In the genomic region with DNA sequence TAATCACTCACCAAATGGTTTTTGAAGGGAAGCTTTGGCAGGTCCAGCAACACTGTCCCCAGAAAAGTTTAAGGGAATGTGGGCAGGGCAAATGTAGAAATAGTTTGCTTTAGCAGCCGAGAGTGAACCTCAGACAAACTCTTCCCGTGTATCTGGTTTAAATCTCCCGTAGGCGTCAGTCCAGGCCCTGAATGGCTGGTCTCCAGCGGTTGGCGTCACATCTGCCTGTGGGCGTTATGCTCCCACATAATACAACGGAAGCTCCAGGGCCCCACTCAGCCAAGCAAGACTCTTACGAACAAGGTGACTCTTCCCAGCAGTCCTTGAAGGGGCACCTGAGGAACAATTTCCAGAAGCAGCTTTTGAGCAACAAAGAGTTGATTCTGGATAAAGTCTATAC, we compare ENCODE assay signal across 10 cellular contexts. TPM values are rescaled to one million over a fixed set of nuclear protein-coding genes. Genes with fewer than 3 reads are reported as not detected.
DNase-seq lines count a peak whose midpoint lies in the region; ATAC-seq and TF ChIP-seq lines count a peak whose summit lies in the region.
"Had no signal": no experiment of that assay in that cellular context is flagged by ENCODE, and none has a peak within 500 bp of the region (broad histone marks: within the 10 kb centered on the region; RNA-seq: fewer than 3 reads in every experiment).

No MANE protein-coding gene starts in this region.

- H3K9me3 ChIP-seq in HUES48 (ENCODE audit: control insufficient read depth, insufficient read depth, low read length) = no peaks in the 10 kb centered on the region
- H3K9me3 ChIP-seq in ovary = no peaks in the 10 kb centered on the region
- H3K9me3 ChIP-seq in Karpas-422 (ENCODE audit: low read length) = no peaks in the 10 kb centered on the region
- H3K9me3 ChIP-seq: BLaER1 treated with 17β-estradiol and CSF1 and Interleukin-3, amounts not matched to agents 10 nM and 100 nM had no signal

- no peaks in the 10 kb centered on the region for H3K27me3 ChIP-seq in HUES48 (ENCODE audit: control insufficient read depth, insufficient read depth, low read length)
- H3K27me3 ChIP-seq in ovary = no peaks in the 10 kb centered on the region
- H3K27me3 ChIP-seq in Karpas-422 (ENCODE audit: low read length) = no peaks in the 10 kb centered on the region

- no peak for ATAC-seq in GM19395 (IDR thresholded peaks at IDR 0.05; ENCODE audit: unreplicated experiment)

- H3K4me3 ChIP-seq in HUES48 (ENCODE audit: low read depth, low read length) = 0 out of 2 replicates have a peak overlapping the region, but pooled peaks have one; percentile 84
- H3K4me3 ChIP-seq in ovary = no peak overlapping the region
- no peak overlapping the region for H3K4me3 ChIP-seq in Karpas-422 (ENCODE audit: low read length)

- DNase-seq in fibroblast of gingiva (ENCODE audit: low read depth) (peak; percentile 33), ovary (peak in 3 of 5 donors; percentile 42 to 50 (median 42)), Karpas-422 (no peak), NCI-H1694 treated with DMSO at 0.1 percent for 48 hours (lab: John Stamatoyannopoulos, UW) (no peak), DMS153 (lab: John Stamatoyannopoulos, UW) (no peak)
- DNase-seq: activated CD4-positive, alpha-beta T cell treated with anti-CD3 and anti-CD28 coated beads, Interleukin-2, amount 50 U/mL, for 1 hour had no signal

- 67 to 80% (median 73%) methylated on average over 9 of the region's 9 CpGs for WGBS in ovary, 3 donors

- no peaks in the 10 kb centered on the region for H3K9me2 ChIP-seq in Karpas-422 (replicated peaks; ENCODE audit: insufficient read depth, low read length)

- no peaks in the 10 kb centered on the region for H3K36me3 ChIP-seq in HUES48 (ENCODE audit: control insufficient read depth, insufficient read depth, low read length)
- no peaks in the 10 kb centered on the region for H3K36me3 ChIP-seq in ovary
- H3K36me3 ChIP-seq in Karpas-422 (ENCODE audit: insufficient read depth, low read length) = no peaks in the 10 kb centered on the region
- H3K36me3 ChIP-seq: BLaER1 treated with 17β-estradiol and CSF1 and Interleukin-3, amounts not matched to agents 10 nM and 100 nM had no signal

- no peak for TF ChIP-seq POLR2A in ovary (IDR thresholded peaks at IDR 0.05)

- H3K79me2 ChIP-seq in Karpas-422 (ENCODE audit: low read length) = peaks cover 6% of the 10 kb centered on the region; the same call in 1 of the 2 replicates

- no peak for TF ChIP-seq EP300 in ovary (IDR thresholded peaks at IDR 0.05)

- H3K4me2 ChIP-seq in Karpas-422 (ENCODE audit: low read depth, low read length, poor library complexity, severe bottlenecking) = no peak overlapping the region

- H3K4me1 ChIP-seq in HUES48 (ENCODE audit: control insufficient read depth, insufficient read depth, low read length) = peaks cover 6% of the 10 kb centered on the region
- H3K4me1 ChIP-seq in ovary (ENCODE audit: insufficient read depth) = peaks cover 2% of the 10 kb centered on the region
- H3K4me1 ChIP-seq in Karpas-422 (ENCODE audit: low read length) = peaks cover 31% of the 10 kb centered on the region

- no peak for TF ChIP-seq CTCF in 22Rv1 (IDR thresholded peaks at IDR 0.05)
- TF ChIP-seq CTCF in ovary (IDR thresholded peaks at IDR 0.05) = no peak

- H3K27ac ChIP-seq in 22Rv1 (peak overlapping the region; percentile 93), HUES48 (ENCODE audit: low read depth, low read length) (no peak overlapping the region), ovary (no peak overlapping the region), Karpas-422 (ENCODE audit: low read length) (no peak overlapping the region)

- H3K9ac ChIP-seq in HUES48 (ENCODE audit: low read depth, low read length) (no peak overlapping the region), Karpas-422 (ENCODE audit: low read length) (no peak overlapping the region)

- H2AFZ ChIP-seq in Karpas-422 (ENCODE audit: low read length) = no peak overlapping the region

- intact Hi-C loops in ovary (cut with DNase I) = no loop called here

- H4K20me1 ChIP-seq in Karpas-422 (ENCODE audit: insufficient read depth, low read depth, low read length) = no peaks in the 10 kb centered on the region
- H4K20me1 ChIP-seq: BLaER1 treated with 17β-estradiol and CSF1 and Interleukin-3, amounts not matched to agents 10 nM and 100 nM had no signal

RNA-seq across cellular contexts. Expression of a gene that starts 0.9 kb away (rescaled TPM):
- 1 to 10 TPM in 4 of 7 donors, under 1 TPM in 3; 0.66 to 9.2 (median 1.3) TPM for total RNA-seq in ovary
- 1 to 10 TPM in 1 of 2 donors, under 1 TPM in 1; 0.46 to 2.6 TPM for polyA plus RNA-seq in ovary
- 1.1 and 2.9 TPM in 2 replicates for total RNA-seq in Karpas-422 (2014; rRNA removed; shearing (Covaris generic); ENCODE audit: low replicate concordance)

RNA-seq across cellular contexts. Expression of a gene that starts 6.6 kb away (rescaled TPM):
- 10 to 100 TPM in 4 of 7 donors, 1 to 10 TPM in 3; 5.5 to 27.7 (median 11.2) TPM for total RNA-seq in ovary
- polyA plus RNA-seq in ovary = 10 to 100 TPM; 11.3 to 16.9 TPM
- 80.3 and 84.2 TPM in 2 replicates for total RNA-seq in Karpas-422 (2014; rRNA removed; shearing (Covaris generic); ENCODE audit: low replicate concordance)

RNA-seq across cellular contexts. Expression of a gene that starts 19.1 kb away (rescaled TPM):
- 10 to 100 TPM; 21.7 to 36.4 (median 26.8) TPM for total RNA-seq in ovary
- polyA plus RNA-seq in ovary = 10 to 100 TPM; 14.8 to 18.7 TPM
- total RNA-seq in Karpas-422 (2014; rRNA removed; shearing (Covaris generic); ENCODE audit: low replicate concordance) = 58.3 and 71.5 TPM in 2 replicates

RNA-seq across cellular contexts. Expression of a gene that starts 56.5 kb away (rescaled TPM):
- 100 to 1,000 TPM in 4 of 7 donors, 10 to 100 TPM in 3; 58.1 to 140 (median 117) TPM for total RNA-seq in ovary
- polyA plus RNA-seq in ovary = 100 to 1,000 TPM in 1 of 2 donors, 10 to 100 TPM in 1; 57.0 to 105 TPM
- 103 and 179 TPM in 2 replicates for total RNA-seq in Karpas-422 (2014; rRNA removed; shearing (Covaris generic); ENCODE audit: low replicate concordance)

Comparison
In these comparisons a context has a peak if more than half of its experiments do, and no peak if none do; other contexts are left out.
1. DNase-seq: peak in fibroblast of gingiva (single experiment) and ovary (3 of 5); none in Karpas-422 (single experiment), NCI-H1694 treated with DMSO at 0.1 percent for 48 hours (single experiment) and DMS153 (single experiment).